In genomic region chr7:79453558-79454324, GRCh38 we compare ENCODE assay signal across 8 cellular contexts. TPM values are rescaled to one million over a fixed set of nuclear protein-coding genes. Genes with fewer than 3 reads are reported as not detected.
DNase-seq lines count a peak whose midpoint lies in the region; ATAC-seq, FAIRE-seq and TF ChIP-seq lines count a peak whose summit lies in the region.

Gene MAGI2 (minus strand): TSS chr7:79453667. CDS start chr7:79453320, 347 bp downstream.

- intact Hi-C loops in dorsolateral prefrontal cortex (cut with DNase I) = loop anchor here (2.0 to 10.0 kb wide), 6 partner anchors 27 to 159 kb away; no protein-coding TSS in a partner anchor

- no peak for FAIRE-seq in small intestine (lab: Jason Lieb, UNC)

- H3K27me3 ChIP-seq in dorsolateral prefrontal cortex = no peaks in the 10 kb centered on the region
- no peaks in the 10 kb centered on the region for H3K27me3 ChIP-seq in layer of hippocampus (ENCODE audit: control insufficient read depth, insufficient read depth, low read length)
- peaks cover 9 to 15% of the 10 kb centered on the region in 2 donors for H3K27me3 ChIP-seq in small intestine (ENCODE audit: control insufficient read depth in 2 of 2, insufficient read depth in 2 of 2, low read length in 2 of 2)

- TF ChIP-seq CTCF in dorsolateral prefrontal cortex (IDR thresholded peaks at IDR 0.05 in 54 of 56, conservative IDR thresholded peaks at IDR 0.05 in 2 of 56; ENCODE audit: low read depth in 1 of 56, partially characterized antibody in 56 of 56) (peak in 5 of 56 donors; percentile 0 to 10 (median 3)), GM10266 (IDR thresholded peaks at IDR 0.05; ENCODE audit: control insufficient read depth, insufficient read depth, low read depth, missing control alignments) (no peak)

- no peaks in the 10 kb centered on the region for H3K36me3 ChIP-seq in small intestine (ENCODE audit: control insufficient read depth in 2 of 2, insufficient read depth in 2 of 2, low read length in 2 of 2)

- peak within 1 kb of the TSS; percentile 62 to 96 (median 89) for H3K4me3 ChIP-seq in dorsolateral prefrontal cortex
- H3K4me3 ChIP-seq in small intestine (ENCODE audit: low read depth in 1 of 2, low read length in 2 of 2) = peak within 1 kb of the TSS; percentile 32 to 37

- 1 to 6% (median 3%) methylated on average over 57 to 67 of the region's 67 CpGs for WGBS in small intestine, 3 donors

- H3K9me3 ChIP-seq in small intestine (ENCODE audit: control insufficient read depth, low read depth) = no peaks in the 10 kb centered on the region

- DNase-seq in GM04504 (ENCODE audit: low read depth) (peak; percentile 67), OCI-M1 (lab: John Stamatoyannopoulos, UW) (peak; percentile 79), dorsolateral prefrontal cortex (peak; percentile 86 to 95 (median 94)), small intestine (no peak), GM10266 (ENCODE audit: extremely low spot score) (no peak), HT-29 (ENCODE audit: low spot score) (no peak)

- H3K27ac ChIP-seq in dorsolateral prefrontal cortex (peak within 1 kb of the TSS; percentile 74 to 99 (median 98)), layer of hippocampus (ENCODE audit: low read depth, low read length) (peak within 1 kb of the TSS; percentile 95), small intestine (ENCODE audit: low read depth in 1 of 2, low read length in 1 of 2) (peak within 1 kb of the TSS; percentile 37 to 82)

- H3K4me1 ChIP-seq in small intestine (ENCODE audit: control insufficient read depth in 2 of 2, insufficient read depth in 1 of 2, low read depth in 1 of 2, low read length in 1 of 2) = no peaks in the 10 kb centered on the region

- ATAC-seq in HG03469 (IDR thresholded peaks at IDR 0.05; ENCODE audit: unreplicated experiment) = no peak

RNA-seq across cellular contexts. Expression of gene MAGI2, which starts in this region (rescaled TPM):
- 100 to 1,000 TPM; 157 to 311 (median 217) TPM for total RNA-seq in dorsolateral prefrontal cortex
- 1 to 10 TPM in 2 of 3 donors, under 1 TPM in 1; 0.22 to 1.9 (median 1.1) TPM for polyA plus RNA-seq in small intestine
- 0.08 and 0.23 TPM in 2 replicates for total RNA-seq in HT-29 (2014; rRNA removed; shearing (Covaris generic))

Comparison
In these comparisons a context has a peak if more than half of its experiments do, and no peak if none do; other contexts are left out.
1. RNA of gene MAGI2 (total RNA-seq): 157 to 311 TPM in dorsolateral prefrontal cortex; 0.08 to 0.23 TPM in HT-29; every median in the first group is over 100 times any median in the second.
2. DNase-seq: peak in GM04504 (single experiment), OCI-M1 (single experiment) and dorsolateral prefrontal cortex (10 of 10); none in small intestine (single experiment), GM10266 (single experiment) and HT-29 (single experiment).
3. Peak in every context shown above with its lines, with median percentiles within 50 percentile points of each other: H3K27ac ChIP-seq.